1 cellular context compared by ENCODE assay signal in the genomic region with DNA sequence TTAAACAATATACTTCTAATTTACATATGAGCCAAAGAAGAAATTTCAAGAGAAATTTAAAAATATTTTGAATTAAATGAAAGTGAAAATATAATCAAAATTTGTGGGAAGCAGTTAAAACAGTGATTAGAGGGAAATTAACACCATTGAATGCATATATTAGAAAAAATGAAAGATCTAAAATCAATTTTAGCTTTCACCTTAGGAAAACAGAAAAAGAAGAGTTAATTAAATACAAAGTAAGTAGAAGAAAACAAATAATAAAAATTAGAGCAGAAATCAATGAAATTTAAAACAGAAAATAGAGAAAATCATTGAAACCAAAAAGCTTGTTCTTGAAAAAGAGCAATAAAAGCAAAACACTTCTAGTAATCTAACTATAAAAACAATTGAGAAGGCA.
TF ChIP-seq lines count a peak whose summit lies in the region.

No MANE protein-coding gene starts in this region.

TF ChIP-seq in K562, 482 proteins besides CTCF, POLR2A, EP300 and RAD21:
- TF ChIP-seq ZNF121 (CRISPR knock-in tag; conservative IDR thresholded peaks at IDR 0.05) (no peak), HLTF (IDR thresholded peaks at IDR 0.05) (0 out of 2 replicates have a peak, but pooled peaks have one; percentile 27)
